ENCODE assay signal across 13 cellular contexts in the genomic region with DNA sequence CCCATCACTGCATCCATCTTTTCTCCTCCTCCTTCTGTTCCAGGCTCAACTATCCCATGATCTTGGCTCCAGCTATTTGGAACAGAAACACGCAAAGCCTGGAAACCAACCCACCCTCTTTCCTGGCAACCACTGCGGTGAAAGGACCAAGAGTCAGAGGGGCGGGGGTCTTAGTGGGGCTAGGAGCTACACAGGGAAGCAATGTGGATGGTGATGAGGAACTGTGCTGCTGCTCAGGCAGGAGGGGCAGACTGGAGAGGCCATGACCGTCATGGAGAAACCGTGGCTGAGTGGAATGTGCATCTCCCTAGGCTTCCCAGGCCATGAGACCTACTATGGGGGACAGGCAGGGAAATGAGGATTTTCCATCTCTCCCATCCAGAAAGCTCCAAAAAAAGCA. TPM values are rescaled to one million over a fixed set of nuclear protein-coding genes. Genes with fewer than 3 reads are reported as not detected.
A peak's percentile ranks its signal among the peaks of the same experiment; 100 is the strongest.
DNase-seq lines count a peak whose midpoint lies in the region; ATAC-seq and TF ChIP-seq lines count a peak whose summit lies in the region.
"Had no signal": no experiment of that assay in that cellular context is flagged by ENCODE, and none has a peak within 500 bp of the region (broad histone marks: within the 10 kb centered on the region; RNA-seq: fewer than 3 reads in every experiment).

No MANE protein-coding gene starts in this region.

- peak; percentile 3 to 32 (median 23) for ATAC-seq in heart right ventricle
- peak in 1 of 2 donors; percentile 3 for ATAC-seq in gastrocnemius medialis
- ATAC-seq in HG02973 (IDR thresholded peaks at IDR 0.05; ENCODE audit: unreplicated experiment): no peak
- ATAC-seq: natural killer cell had no signal

- in situ Hi-C loops in gastrocnemius medialis (cut with MboI; ENCODE audit: low sequenced_read_pairs in 4 of 4): loop anchor here in 2 of 4 donors (5.0 to 10.0 kb wide), 2 partner anchors 44 to 47 kb away; a partner anchor contains a TSS

- H3K4me1 ChIP-seq in heart right ventricle (peaks cover 9 to 65% (median 50%) of the 10 kb centered on the region in 9 donors), gastrocnemius medialis (peaks cover 29 to 45% of the 10 kb centered on the region in 2 donors)

- peak overlapping the region; percentile 85 for H3K27ac ChIP-seq in AG04450 (ENCODE audit: low read depth, low read length)
- H3K27ac ChIP-seq in SK-N-MC: peak overlapping the region; percentile 22; the same call in 1 of the 2 replicates
- peak overlapping the region; percentile 44 to 90 (median 80) for H3K27ac ChIP-seq in heart right ventricle
- H3K27ac ChIP-seq in gastrocnemius medialis: peak overlapping the region; percentile 85 to 94 (median 91)

- CTCF ChIA-PET in AG04450 (lab: Charles Lee): interaction anchor here (1.0 to 2.2 kb wide), 4 partner anchors 14 to 64 kb away, joined by 3 to 7 read pairs (median 4); no protein-coding TSS in a partner anchor

- TF ChIP-seq POLR2A in gastrocnemius medialis (IDR thresholded peaks at IDR 0.05): no peak

- intact Hi-C loops in heart right ventricle (cut with DNase I) (loop anchor here in 4 of 10 donors (2.0 to 5.0 kb wide), 3 partner anchors 44 to 49 kb away; a partner anchor contains a TSS), gastrocnemius medialis (cut with DNase I; ENCODE audit: low total_unique reads) (loop anchor here (1.0 kb wide), 1 partner anchor 47 kb away; a partner anchor contains a TSS)

- TF ChIP-seq CTCF in AG04450 (IDR thresholded peaks at IDR 0.05; ENCODE audit: low read depth, low read length): no peak
- TF ChIP-seq CTCF in heart right ventricle (IDR thresholded peaks at IDR 0.05): no peak
- no peak for TF ChIP-seq CTCF in gastrocnemius medialis (IDR thresholded peaks at IDR 0.05 in 4 of 5, conservative IDR thresholded peaks at IDR 0.05 in 1 of 5)

- no peak overlapping the region for H3K9ac ChIP-seq in SK-N-MC (ENCODE audit: insufficient read length)

- no peaks in the 10 kb centered on the region for H3K9me3 ChIP-seq in AG04450 (ENCODE audit: control insufficient read depth, insufficient read depth, low read length)
- no peaks in the 10 kb centered on the region for H3K9me3 ChIP-seq in SK-N-MC (ENCODE audit: low read depth, low read length)
- no peaks in the 10 kb centered on the region for H3K9me3 ChIP-seq in heart right ventricle
- no peaks in the 10 kb centered on the region for H3K9me3 ChIP-seq in gastrocnemius medialis

- POLR2A ChIA-PET in AG04450 (lab: Yijun Ruan, JAX): interaction anchor here (1.2 kb wide), 1 partner anchor 22 kb away, joined by 3 read pairs; no protein-coding TSS in a partner anchor

- H3K27me3 ChIP-seq in AG04450 (ENCODE audit: control insufficient read depth, insufficient read depth, low read length) (no peaks in the 10 kb centered on the region), heart right ventricle (no peaks in the 10 kb centered on the region), gastrocnemius medialis (no peaks in the 10 kb centered on the region)

- H3K36me3 ChIP-seq in SK-N-MC (ENCODE audit: insufficient read depth, low read length) (peaks cover 22% of the 10 kb centered on the region), heart right ventricle (peaks cover 0 to 100% (median 69%) of the 10 kb centered on the region in 9 donors), gastrocnemius medialis (peaks cover 0 to 67% of the 10 kb centered on the region in 2 donors)

- DNase-seq in AG04450 (ENCODE audit: low read depth, low spot score) (no peak), SK-N-MC (ENCODE audit: low read depth, low spot score) (no peak), heart right ventricle (no peak), gastrocnemius medialis (no peak), T-helper 9 cell (no peak)
- DNase-seq in activated CD4-positive, alpha-beta T cell treated with anti-CD3 and anti-CD28 coated beads, Interleukin-2, amount 50 U/mL, for 48 hours: no peak
- no peak for DNase-seq in activated CD4-positive, CD25-positive, alpha-beta regulatory T cell (lab: John Stamatoyannopoulos, UW)
- DNase-seq: activated gamma-delta T cell; CD4-positive, alpha-beta memory T cell; effector memory CD4-positive, alpha-beta T cell; natural killer cell; stimulated activated CD4-positive, alpha-beta T cell treated with anti-CD3 and anti-CD28 coated beads, Interleukin-4, amount 100 ng/mL, for 1 hour had no signal

- no peak overlapping the region for H3K4me3 ChIP-seq in AG04450 (ENCODE audit: low read depth, low read length)
- H3K4me3 ChIP-seq in SK-N-MC: peak overlapping the region; percentile 52
- H3K4me3 ChIP-seq in heart right ventricle: no peak overlapping the region
- H3K4me3 ChIP-seq in gastrocnemius medialis: no peak overlapping the region

- WGBS in heart right ventricle, 2 donors: 49 to 51% methylated on average over 5 of the region's 5 CpGs

RNA-seq across cellular contexts. Expression of a gene that starts 25.6 kb away (rescaled TPM):
- polyA plus RNA-seq in AG04450 (2011; rRNA removed): 11.5 and 14.2 TPM in 2 replicates
- polyA minus RNA-seq in AG04450 (2011; rRNA and poly(A)+ RNA removed): 2.2 and 4.0 TPM in 2 replicates
- total RNA-seq in heart right ventricle: 10 to 100 TPM; 16.8 to 41.7 (median 26.8) TPM
- polyA plus RNA-seq in heart right ventricle: 100 to 1,000 TPM in 1 of 2 donors, 10 to 100 TPM in 1; 63.7 to 129 TPM
- total RNA-seq in gastrocnemius medialis: 10 to 100 TPM in 1 of 4 donors, 1 to 10 TPM in 3; 4.6 to 16.1 (median 6.9) TPM
- total RNA-seq: CD4-positive, alpha-beta memory T cell; natural killer cell had no signal

RNA-seq across cellular contexts. Expression of a gene that starts 47.2 kb away (rescaled TPM):
- 161 and 182 TPM in 2 replicates for polyA plus RNA-seq in AG04450 (2011; rRNA removed)
- 120 and 127 TPM in 2 replicates for polyA minus RNA-seq in AG04450 (2011; rRNA and poly(A)+ RNA removed)
- total RNA-seq in heart right ventricle: 100 to 1,000 TPM; 338 to 558 (median 422) TPM
- 1,000 to 10,000 TPM in 1 of 2 donors, 100 to 1,000 TPM in 1; 160 to 1,089 TPM for polyA plus RNA-seq in heart right ventricle
- 100 to 1,000 TPM; 142 to 202 (median 173) TPM for total RNA-seq in gastrocnemius medialis

Comparison
In these comparisons a context has a peak if more than half of its experiments do, and no peak if none do; other contexts are left out.
1. H3K27ac ChIP-seq: peak in every context shown above with its lines; median percentile 91 in gastrocnemius medialis; 85 in AG04450; 80 in heart right ventricle; 22 in SK-N-MC.